In genomic region chr4:40573593-40574311, GRCh38 we compare ENCODE assay signal across 12 cellular contexts. TPM values are rescaled to one million over a fixed set of nuclear protein-coding genes. Genes with fewer than 3 reads are reported as not detected.
DNase-seq lines count a peak whose midpoint lies in the region; ATAC-seq and TF ChIP-seq lines count a peak whose summit lies in the region.
"Had no signal": no experiment of that assay in that cellular context is flagged by ENCODE, and none has a peak within 500 bp of the region (broad histone marks: within the 10 kb centered on the region; RNA-seq: fewer than 3 reads in every experiment).

No MANE protein-coding gene starts in this region.

- H3K36me3 ChIP-seq in HEK293 (ENCODE audit: control insufficient read depth in 2 of 2, insufficient read depth in 1 of 2, low read length in 2 of 2) = no peaks in the 10 kb centered on the region
- no peaks in the 10 kb centered on the region for H3K36me3 ChIP-seq in suprapubic skin

- H3K27ac ChIP-seq in HEK293 (ENCODE audit: extremely low read depth, low read depth, low read length) = no peak overlapping the region
- H3K27ac ChIP-seq in suprapubic skin = no peak overlapping the region

- in situ Hi-C loops in G401 (cut with HindIII; ENCODE audit: low sequenced_read_pairs) = no loop called here

- POLR2A ChIA-PET in HEK293 (lab: Yijun Ruan, JAX) = interaction anchor here (0.5 kb wide), 1 partner anchor 45 kb away, joined by 4 read pairs; no protein-coding TSS in a partner anchor

- CTCF ChIA-PET in HEK293 (lab: Yijun Ruan, JAX) = interaction anchor here (0.6 kb wide), 1 partner anchor 26 kb away, joined by 3 read pairs; no protein-coding TSS in a partner anchor

- TF ChIP-seq EP300 in suprapubic skin (IDR thresholded peaks at IDR 0.05) = no peak

- TF ChIP-seq POLR2A in suprapubic skin (IDR thresholded peaks at IDR 0.05) = no peak

- DNase-seq in Ammon's horn (ENCODE audit: low spot score) = peak; percentile 43
- peak; percentile 17 for DNase-seq in UCSD-AML1 (lab: John Stamatoyannopoulos, UW; ENCODE audit: unreplicated experiment)
- peak; percentile 73 for DNase-seq in medulla oblongata (ENCODE audit: extremely low spot score)
- DNase-seq in T1000 (lab: John Stamatoyannopoulos, UW) = no peak
- DNase-seq in G401 (ENCODE audit: low spot score) = no peak
- DNase-seq in suprapubic skin (ENCODE audit: low spot score in 2 of 2) = no peak
- DNase-seq: activated naive CD4-positive, alpha-beta T cell; CD4-positive, alpha-beta memory T cell; NCI-H2029 treated with DMSO at 0.1 percent for 48 hours; small intestine had no signal

- whole genome bisulfite sequencing in suprapubic skin = 63% methylated on average over 6 of the region's 6 CpGs

- no peaks in the 10 kb centered on the region; the same call in 1 of the 2 replicates for H3K4me1 ChIP-seq in HEK293 (ENCODE audit: control insufficient read depth, insufficient read depth, low read length)
- H3K4me1 ChIP-seq in suprapubic skin = peaks cover 20% of the 10 kb centered on the region

- H3K27me3 ChIP-seq in suprapubic skin = no peaks in the 10 kb centered on the region

- H3K9me3 ChIP-seq in HEK293 (ENCODE audit: control insufficient read depth, insufficient read depth, low read depth, low read length) (no peaks in the 10 kb centered on the region), suprapubic skin (no peaks in the 10 kb centered on the region)

- no peak overlapping the region for H3K4me3 ChIP-seq in HEK293 (ENCODE audit: low read depth, low read length)
- H3K4me3 ChIP-seq in suprapubic skin = no peak overlapping the region

- no peak for ATAC-seq in HG02623 (IDR thresholded peaks at IDR 0.05; ENCODE audit: unreplicated experiment)

- TF ChIP-seq CTCF in HEK293 (tag by site-specific recombination; IDR thresholded peaks at IDR 0.05) = no peak
- TF ChIP-seq CTCF in suprapubic skin (IDR thresholded peaks at IDR 0.05) = no peak

TF ChIP-seq in HEK293, 187 proteins besides CTCF, POLR2A, EP300 and RAD21:
- TF ChIP-seq PRDM2 (tag by site-specific recombination; IDR thresholded peaks at IDR 0.05; ENCODE audit: borderline replicate concordance) (no peak), ZNF366 (tag by site-specific recombination; conservative IDR thresholded peaks at IDR 0.05) (peak; percentile 64)

RNA-seq across cellular contexts. Expression of gene RBM47, which starts 55.9 kb away (rescaled TPM):
- 25.4 and 49.7 TPM in 2 replicates for total RNA-seq in G401 (2014; rRNA removed; shearing (Covaris generic))
- total RNA-seq in suprapubic skin = 100 to 1,000 TPM in 1 of 4 donors, 10 to 100 TPM in 3; 40.2 to 286 (median 47.4) TPM

Comparison
In these comparisons a context has a peak if more than half of its experiments do, and no peak if none do; other contexts are left out.
1. DNase-seq: peak in Ammon's horn (single experiment), UCSD-AML1 (single experiment) and medulla oblongata (single experiment); none in T1000 (single experiment), G401 (single experiment) and suprapubic skin (0 of 2).